Comparison of ENCODE assay signal across 18 cellular contexts in the genomic region with DNA sequence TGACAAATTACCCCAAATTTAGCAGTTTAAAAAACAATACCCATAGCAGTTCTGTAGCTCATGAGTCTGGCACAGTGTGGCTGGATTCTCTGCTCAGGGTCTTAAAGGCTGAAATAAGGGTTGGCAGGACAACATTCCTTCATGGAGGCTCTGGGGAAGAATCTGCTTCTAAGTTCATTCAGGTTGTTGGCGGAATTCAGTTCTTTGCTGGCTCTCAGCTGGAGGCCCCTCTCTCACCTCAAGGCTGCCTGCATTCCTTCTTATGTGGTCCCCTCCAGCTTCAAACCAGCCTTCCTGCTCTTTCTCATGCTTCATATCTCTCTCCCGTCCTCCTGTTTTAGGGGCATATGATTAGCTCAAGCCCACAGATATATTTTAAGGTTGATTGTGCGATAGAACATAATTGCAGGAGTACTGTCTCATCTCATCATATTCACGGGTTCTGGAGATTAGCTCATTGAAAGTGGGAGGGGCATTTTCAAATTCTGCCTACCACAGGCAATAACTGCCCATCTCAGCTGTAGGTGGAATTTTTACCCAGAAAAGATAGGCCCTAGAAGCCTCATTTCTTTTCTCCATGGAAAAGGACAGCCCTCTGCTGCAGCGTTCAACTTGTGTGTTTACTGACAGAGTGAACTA. TPM values are rescaled to one million over a fixed set of nuclear protein-coding genes. Genes with fewer than 3 reads are reported as not detected.
DNase-seq lines count a peak whose midpoint lies in the region; ATAC-seq and TF ChIP-seq lines count a peak whose summit lies in the region.
"Had no signal": no experiment of that assay in that cellular context is flagged by ENCODE, and none has a peak within 500 bp of the region (broad histone marks: within the 10 kb centered on the region; RNA-seq: fewer than 3 reads in every experiment).

No MANE protein-coding gene starts in this region.

- H3K9me3 Mint-ChIP-seq in GM23338 (no peaks in the 10 kb centered on the region; the same call in 2 of the 3 replicates), nephron progenitor cell (no peaks in the 10 kb centered on the region)
- H3K9me3 Mint-ChIP-seq: activated CD4-positive, alpha-beta memory T cell treated with anti-CD3 and anti-CD28 coated beads, Interleukin-2, amount 10 ng/mL, durations not matched to agents 7 days and 5 days had no signal

- peaks cover 37% of the 10 kb centered on the region for H3K4me1 Mint-ChIP-seq in GM23338
- peaks cover 21% of the 10 kb centered on the region for H3K4me1 Mint-ChIP-seq in nephron progenitor cell

- BruUV-seq in Panc1 (replicated peaks; lab: Mats Ljungman, UMichigan), result TSS peak; percentile 73

- no peak overlapping the region for H3K4me3 Mint-ChIP-seq in GM23338
- no peak overlapping the region for H3K4me3 Mint-ChIP-seq in nephron progenitor cell
- H3K4me3 Mint-ChIP-seq: activated CD4-positive, alpha-beta memory T cell treated with anti-CD3 and anti-CD28 coated beads, Interleukin-2, amount 10 ng/mL, durations not matched to agents 7 days and 5 days had no signal

- no peaks in the 10 kb centered on the region for H3K79me2 ChIP-seq in GM23338 (replicated peaks; ENCODE audit: insufficient read depth)

- peaks cover 15% of the 10 kb centered on the region; the same call in 1 of the 2 replicates for H3K4me1 ChIP-seq in GM23338 (ENCODE audit: insufficient read depth)
- peaks cover 11% of the 10 kb centered on the region for H3K4me1 ChIP-seq in Panc1 (ENCODE audit: control insufficient read depth, insufficient read depth, low read length)

- H3K36me3 Mint-ChIP-seq in GM23338 (ENCODE audit: low read depth) (peaks cover 57% of the 10 kb centered on the region), nephron progenitor cell (ENCODE audit: low read depth) (peaks cover 44% of the 10 kb centered on the region)

- H3K36me3 ChIP-seq in GM23338 (ENCODE audit: insufficient read depth) (peaks cover 31% of the 10 kb centered on the region), Panc1 (ENCODE audit: control insufficient read depth, insufficient read depth, low read length) (peaks cover 9% of the 10 kb centered on the region)

- CTCF ChIA-PET in Panc1 (lab: Charles Lee), result no interaction called here

- H3K4me2 ChIP-seq in GM23338, result no peak overlapping the region
- H3K4me2 ChIP-seq: SK-N-SH had no signal

- H3K27ac ChIP-seq in GM23338 (ENCODE audit: low read depth) (peak overlapping the region; percentile 16), Panc1 (ENCODE audit: low read length) (no peak overlapping the region), dorsolateral prefrontal cortex (peak overlapping the region in 56 of 59 donors; percentile 1 to 99 (median 78))
- H3K27ac ChIP-seq: foreskin keratinocyte, parathyroid adenoma had no signal

- intact Hi-C loops in Panc1 (cut with micrococcal nuclease; ENCODE audit: unreplicated experiment), result no loop called here
- intact Hi-C loops in dorsolateral prefrontal cortex (cut with DNase I), result no loop called here

- peaks cover 4% of the 10 kb centered on the region; the same call in 1 of the 2 replicates for H3F3A ChIP-seq in GM23338 (replicated peaks; ENCODE audit: low read depth)

- H3K27ac Mint-ChIP-seq in GM23338, result peak overlapping the region; percentile 27
- peak overlapping the region; percentile 24 for H3K27ac Mint-ChIP-seq in nephron progenitor cell
- H3K27ac Mint-ChIP-seq: activated CD4-positive, alpha-beta memory T cell treated with anti-CD3 and anti-CD28 coated beads, Interleukin-2, amount 10 ng/mL, durations not matched to agents 7 days and 5 days had no signal

- no peak overlapping the region for H2AFZ ChIP-seq in GM23338
- H2AFZ ChIP-seq: parathyroid adenoma had no signal

- TF ChIP-seq CTCF in GM23338 (conservative IDR thresholded peaks at IDR 0.05; ENCODE audit: low read depth in 2 of 2), result no peak
- no peak for TF ChIP-seq CTCF in Panc1 (IDR thresholded peaks at IDR 0.05)
- TF ChIP-seq CTCF in dorsolateral prefrontal cortex (IDR thresholded peaks at IDR 0.05 in 54 of 56, conservative IDR thresholded peaks at IDR 0.05 in 2 of 56; ENCODE audit: low read depth in 1 of 56, partially characterized antibody in 56 of 56), result no peak
- TF ChIP-seq CTCF in nephron progenitor cell (IDR thresholded peaks at IDR 0.05), result no peak
- no peak for TF ChIP-seq CTCF in GM13977 (IDR thresholded peaks at IDR 0.05; ENCODE audit: extremely low read depth, insufficient read depth, missing control alignments)

- peak; percentile 80 for DNase-seq in GM23338 (ENCODE audit: low spot score)
- no peak for DNase-seq in Panc1 (ENCODE audit: low read depth, low spot score)
- no peak for DNase-seq in dorsolateral prefrontal cortex
- no peak for DNase-seq in nephron progenitor cell
- no peak for DNase-seq in GM13977 (ENCODE audit: low spot score)
- no peak for DNase-seq in NCI-H1417 treated with DMSO at 0.1 percent for 48 hours (lab: John Stamatoyannopoulos, UW)
- DNase-seq: activated CD4-positive, alpha-beta memory T cell treated with anti-CD3 and anti-CD28 coated beads, Interleukin-2, amount 10 ng/mL, durations not matched to agents 7 days and 5 days; activated effector memory CD4-positive, alpha-beta T cell treated with Interleukin-2 at 50 U/mL for 16 hours; central memory CD4-positive, alpha-beta T cell; foreskin keratinocyte; NCI-H1436; PC-3; SK-N-SH; stimulated activated CD4-positive, alpha-beta T cell treated with anti-CD3 and anti-CD28 coated beads, Interleukin-12 subunit alpha, Interleukin-12 subunit beta, amount 100 ng/mL, for 4 hours had no signal

- H3K27me3 ChIP-seq in GM23338 (ENCODE audit: insufficient read depth) (no peaks in the 10 kb centered on the region), Panc1 (ENCODE audit: control insufficient read depth, insufficient read depth, low read length) (no peaks in the 10 kb centered on the region), dorsolateral prefrontal cortex (no peaks in the 10 kb centered on the region)
- H3K27me3 ChIP-seq: foreskin keratinocyte had no signal

- H3K27me3 Mint-ChIP-seq in GM23338 (ENCODE audit: insufficient read depth, low read depth, poor library complexity), result peaks cover 4% of the 10 kb centered on the region
- peaks cover 3% of the 10 kb centered on the region for H3K27me3 Mint-ChIP-seq in nephron progenitor cell (ENCODE audit: low read depth, poor library complexity)

- H3K4me3 ChIP-seq in GM23338 (no peak overlapping the region), Panc1 (ENCODE audit: low read depth in 2 of 2, low read length in 2 of 2) (no peak overlapping the region), dorsolateral prefrontal cortex (peak overlapping the region in 5 of 59 donors; percentile 2 to 23 (median 9))

- H3K9me2 ChIP-seq in GM23338 (ENCODE audit: insufficient read depth), result no peaks in the 10 kb centered on the region
- H3K9me2 ChIP-seq: SK-N-SH had no signal

- no peaks in the 10 kb centered on the region for H3K9me3 ChIP-seq in Panc1 (ENCODE audit: control insufficient read depth, insufficient read depth, low read depth, low read length)
- H3K9me3 ChIP-seq: SK-N-SH had no signal

- in situ Hi-C loops in Panc1 (cut with HindIII; ENCODE audit: low pct_unique_long_range_greater_than_20kb, low sequenced_read_pairs), result no loop called here
- in situ Hi-C loops in GM13977 (cut with MboI; ENCODE audit: low pct_unique_long_range_greater_than_20kb, low sequenced_read_pairs, unreplicated experiment), result no loop called here

- H4K20me1 ChIP-seq in GM23338 (replicated peaks; ENCODE audit: insufficient read depth), result no peaks in the 10 kb centered on the region; the same call in 1 of the 2 replicates

- POLR2A ChIA-PET in Panc1 (lab: Charles Lee), result no interaction called here

- ATAC-seq in GM23338, result peak; percentile 67
- ATAC-seq in Panc1, result no peak
- no peak for ATAC-seq in HG03439 (IDR thresholded peaks at IDR 0.05; ENCODE audit: unreplicated experiment)
- ATAC-seq: foreskin keratinocyte, PC-3 had no signal

RNA-seq across cellular contexts. Expression of gene ZBTB47, which starts 5.6 kb away (rescaled TPM):
- 2.8 and 2.9 TPM in 2 replicates for total RNA-seq in GM23338 (2014; rRNA removed; shearing (Covaris generic))
- 0.48 and 0.63 TPM in 2 replicates for polyA plus RNA-seq in GM23338 (2016; fragmentation: Nextera tagmentation; extraction: Ambion mirVana)
- 3.6 TPM for total RNA-seq in Panc1 (2021; ENCODE audit: unreplicated experiment)
- 4.5 TPM for polyA plus RNA-seq in Panc1 (2012; ENCODE audit: insufficient read length)
- total RNA-seq in dorsolateral prefrontal cortex, result 100 to 1,000 TPM in 3 of 120 experiments, 10 to 100 TPM in 117; 45.2 to 122 (median 62.1) TPM

RNA-seq across cellular contexts. Expression of gene KLHL40, which starts 37.4 kb away (rescaled TPM):
- total RNA-seq in GM23338 (2014; rRNA removed; shearing (Covaris generic)), result not detected in 2 replicates
- polyA plus RNA-seq in GM23338 (2016; fragmentation: Nextera tagmentation; extraction: Ambion mirVana), result not detected in 2 replicates
- total RNA-seq in Panc1 (2021; ENCODE audit: unreplicated experiment) (not detected), dorsolateral prefrontal cortex (under 1 TPM in 16 of 120 experiments, not detected in 104; 0.16 to 0.51 (median 0.24) TPM)
- polyA plus RNA-seq in Panc1 (2012; ENCODE audit: insufficient read length), result not detected
- total RNA-seq: activated CD4-positive, alpha-beta memory T cell treated with anti-CD3 and anti-CD28 coated beads, Interleukin-2, amount 10 ng/mL, durations not matched to agents 7 days and 5 days; Daoy; foreskin keratinocyte; PC-3 had no signal
- polyA plus RNA-seq: foreskin keratinocyte, SK-N-SH had no signal

RNA-seq across cellular contexts. Expression of gene NKTR, which starts 47.5 kb away (rescaled TPM):
- 88.2 and 117 TPM in 2 replicates for total RNA-seq in GM23338 (2014; rRNA removed; shearing (Covaris generic))
- polyA plus RNA-seq in GM23338 (2016; fragmentation: Nextera tagmentation; extraction: Ambion mirVana), result 68.7 and 81.3 TPM in 2 replicates
- 39.0 TPM for total RNA-seq in Panc1 (2021; ENCODE audit: unreplicated experiment)
- 11.0 TPM for polyA plus RNA-seq in Panc1 (2012; ENCODE audit: insufficient read length)
- total RNA-seq in dorsolateral prefrontal cortex, result 100 to 1,000 TPM in 79 of 120 experiments, 10 to 100 TPM in 41; 64.0 to 154 (median 107) TPM

RNA-seq across cellular contexts. Expression of gene HHATL, which starts 54.7 kb away (rescaled TPM):
- not detected in 2 replicates for total RNA-seq in GM23338 (2014; rRNA removed; shearing (Covaris generic))
- polyA plus RNA-seq in GM23338 (2016; fragmentation: Nextera tagmentation; extraction: Ambion mirVana), result not detected in 2 replicates
- total RNA-seq in Panc1 (2021; ENCODE audit: unreplicated experiment) (not detected), dorsolateral prefrontal cortex (100 to 1,000 TPM in 90 of 120 experiments, 10 to 100 TPM in 30; 39.4 to 400 (median 145) TPM)
- polyA plus RNA-seq in Panc1 (2012; ENCODE audit: insufficient read length), result not detected
- total RNA-seq: Daoy, foreskin keratinocyte, LHCN-M2, PC-3 had no signal
- polyA plus RNA-seq: foreskin keratinocyte, SK-N-SH had no signal

RNA-seq across cellular contexts. Expression of gene SS18L2, which starts 57.3 kb away (rescaled TPM):
- total RNA-seq in GM23338 (2014; rRNA removed; shearing (Covaris generic)), result 75.2 and 75.3 TPM in 2 replicates
- 228 and 241 TPM in 2 replicates for polyA plus RNA-seq in GM23338 (2016; fragmentation: Nextera tagmentation; extraction: Ambion mirVana)
- total RNA-seq in Panc1 (2021; ENCODE audit: unreplicated experiment) (27.5 TPM), dorsolateral prefrontal cortex (10 to 100 TPM; 13.0 to 41.1 (median 28.2) TPM)
- polyA plus RNA-seq in Panc1 (2012; ENCODE audit: insufficient read length), result 14.3 TPM

Comparison
In these comparisons a context has a peak if more than half of its experiments do, and no peak if none do; other contexts are left out.
1. RNA of gene ZBTB47, which starts 5.6 kb away (total RNA-seq): 45.2 to 122 TPM in dorsolateral prefrontal cortex; 3.6 TPM in Panc1 (single experiment) and 2.8 to 2.9 TPM in GM23338; every median in the first group is over 10 times any median in the second.